Comparison of ENCODE assay signal across 21 cellular contexts in genomic region chr11:3010521-3011275, GRCh38. TPM values are rescaled to one million over a fixed set of nuclear protein-coding genes. Genes with fewer than 3 reads are reported as not detected.
DNase-seq lines count a peak whose midpoint lies in the region; ATAC-seq and TF ChIP-seq lines count a peak whose summit lies in the region.
"Had no signal": no experiment of that assay in that cellular context is flagged by ENCODE, and none has a peak within 500 bp of the region (broad histone marks: within the 10 kb centered on the region; RNA-seq: fewer than 3 reads in every experiment).

No MANE protein-coding gene starts in this region.

- peaks cover 94% of the 10 kb centered on the region for H3K4me1 Mint-ChIP-seq in activated CD8-positive, alpha-beta memory T cell treated with anti-CD3 and anti-CD28 coated beads, Interleukin-2, amount 10 ng/mL, durations not matched to agents 7 days and 5 days
- peaks cover 58% of the 10 kb centered on the region for H3K4me1 Mint-ChIP-seq in activated naive CD8-positive, alpha-beta T cell treated with anti-CD3 and anti-CD28 coated beads, Interleukin-2, amount 10 ng/mL, durations not matched to agents 7 days and 5 days

- peak overlapping the region; percentile 25 for H3K9ac ChIP-seq in NT2/D1 (ENCODE audit: insufficient read length, low read depth)

- TF ChIP-seq CTCF in osteoblast (IDR thresholded peaks at IDR 0.05; ENCODE audit: extremely low read depth, low read depth, low read length) (no peak), adrenal gland (IDR thresholded peaks at IDR 0.05) (no peak)

- no peaks in the 10 kb centered on the region for H3K9me3 Mint-ChIP-seq in activated CD8-positive, alpha-beta memory T cell treated with anti-CD3 and anti-CD28 coated beads, Interleukin-2, amount 10 ng/mL, durations not matched to agents 7 days and 5 days (ENCODE audit: low read depth)
- H3K9me3 Mint-ChIP-seq in activated naive CD8-positive, alpha-beta T cell treated with anti-CD3 and anti-CD28 coated beads, Interleukin-2, amount 10 ng/mL, durations not matched to agents 7 days and 5 days, result no peaks in the 10 kb centered on the region
- H3K9me3 Mint-ChIP-seq: IgD-negative memory B cell had no signal

- no peak overlapping the region for H3K4me3 Mint-ChIP-seq in activated CD8-positive, alpha-beta memory T cell treated with anti-CD3 and anti-CD28 coated beads, Interleukin-2, amount 10 ng/mL, durations not matched to agents 7 days and 5 days
- H3K4me3 Mint-ChIP-seq in activated naive CD8-positive, alpha-beta T cell treated with anti-CD3 and anti-CD28 coated beads, Interleukin-2, amount 10 ng/mL, durations not matched to agents 7 days and 5 days, result peak overlapping the region; percentile 6
- H3K4me3 Mint-ChIP-seq: IgD-negative memory B cell had no signal

- H3K79me2 ChIP-seq in osteoblast (ENCODE audit: insufficient read depth, low read length), result no peaks in the 10 kb centered on the region

- intact Hi-C loops in adrenal gland (cut with DNase I), result no loop called here

- H2AFZ ChIP-seq in osteoblast (ENCODE audit: low read length), result no peak overlapping the region

- TF ChIP-seq POLR2A in adrenal gland (IDR thresholded peaks at IDR 0.05), result no peak

- CTCF ChIA-PET in activated CD8-positive, alpha-beta memory T cell treated with anti-CD3 and anti-CD28 coated beads, Interleukin-2, amount 10 ng/mL, durations not matched to agents 7 days and 5 days (lab: Charles Lee), result interaction anchor here (2.1 kb wide), 1 partner anchor 21 kb away, joined by 6 read pairs; no protein-coding TSS in a partner anchor

- no peak overlapping the region for H3K4me3 ChIP-seq in NT2/D1 (ENCODE audit: insufficient read length, low read depth)
- H3K4me3 ChIP-seq in osteoblast (ENCODE audit: insufficient read depth, low read length), result no peak overlapping the region
- H3K4me3 ChIP-seq in adrenal gland, result no peak overlapping the region
- H3K4me3 ChIP-seq: mucosa of descending colon, ovary, transverse colon had no signal

- no peaks in the 10 kb centered on the region for H3K27me3 Mint-ChIP-seq in activated CD8-positive, alpha-beta memory T cell treated with anti-CD3 and anti-CD28 coated beads, Interleukin-2, amount 10 ng/mL, durations not matched to agents 7 days and 5 days
- no peaks in the 10 kb centered on the region for H3K27me3 Mint-ChIP-seq in activated naive CD8-positive, alpha-beta T cell treated with anti-CD3 and anti-CD28 coated beads, Interleukin-2, amount 10 ng/mL, durations not matched to agents 7 days and 5 days
- H3K27me3 Mint-ChIP-seq: IgD-negative memory B cell had no signal

- DNase-seq in activated CD8-positive, alpha-beta memory T cell treated with anti-CD3 and anti-CD28 coated beads, Interleukin-2, amount 10 ng/mL, durations not matched to agents 7 days and 5 days, result peak; percentile 50
- no peak for DNase-seq in activated CD8-positive, alpha-beta memory T cell treated with anti-CD3 and anti-CD28 coated beads for 24 hours
- DNase-seq in NT2/D1 (ENCODE audit: low read depth, low spot score), result no peak
- no peak for DNase-seq in activated naive CD8-positive, alpha-beta T cell treated with anti-CD3 and anti-CD28 coated beads, Interleukin-2, amount 10 ng/mL, durations not matched to agents 7 days and 5 days
- DNase-seq in osteoblast (ENCODE audit: insufficient read length, low spot score, missing footprints), result peak; percentile 54
- no peak for DNase-seq in adrenal gland
- no peak for DNase-seq in NCI-H345 treated with DMSO at 0.1 percent for 48 hours (lab: John Stamatoyannopoulos, UW; ENCODE audit: unreplicated experiment)
- DNase-seq in SIG-M5 (lab: John Stamatoyannopoulos, UW), result no peak
- DNase-seq: COR-L47; effector CD8-positive, alpha-beta T cell; hippocampal formation; left cardiac atrium; NCI-H1105 treated with DMSO at 0.1 percent for 48 hours; NK-92 treated with Interleukin-12 subunit alpha and Interleukin-12 subunit beta, amount 100 ng/mL, for 24 hours; SHP77; stimulated activated CD4-positive, alpha-beta T cell treated with anti-CD3 and anti-CD28 coated beads, Interleukin-4, amount 100 ng/mL, for 24 hours; T1000; transverse colon had no signal

- 90 to 96% (median 92%) methylated on average over 10 to 13 of the region's 13 CpGs for WGBS in adrenal gland, 4 donors

- H3K4me1 ChIP-seq in NT2/D1 (ENCODE audit: insufficient read depth, insufficient read length), result peaks cover 6% of the 10 kb centered on the region
- H3K4me1 ChIP-seq in osteoblast (ENCODE audit: insufficient read depth, low read length), result peaks cover 6% of the 10 kb centered on the region
- no peaks in the 10 kb centered on the region for H3K4me1 ChIP-seq in adrenal gland (replicated peaks in 1 of 2)
- H3K4me1 ChIP-seq: transverse colon had no signal

- POLR2A ChIA-PET in activated naive CD8-positive, alpha-beta T cell treated with anti-CD3 and anti-CD28 coated beads, Interleukin-2, amount 10 ng/mL, durations not matched to agents 7 days and 5 days (lab: Charles Lee), result interaction anchor here (12.0 kb wide), 1 partner anchor 19 kb away, joined by 303 read pairs; the partner anchor contains the start of gene NAP1L4

- no peak overlapping the region for H3K27ac ChIP-seq in osteoblast (ENCODE audit: low read depth, low read length)
- H3K27ac ChIP-seq in adrenal gland, result no peak overlapping the region
- H3K27ac ChIP-seq: ovary, transverse colon had no signal

- peaks cover 81% of the 10 kb centered on the region for H3K36me3 ChIP-seq in NT2/D1 (ENCODE audit: insufficient read depth, insufficient read length, low read length)
- H3K36me3 ChIP-seq in osteoblast (ENCODE audit: insufficient read depth, low read length), result peaks cover 74% of the 10 kb centered on the region
- H3K36me3 ChIP-seq in adrenal gland (replicated peaks in 1 of 2), result peaks cover 0 to 69% of the 10 kb centered on the region in 2 donors
- H3K36me3 ChIP-seq: ovary had no signal

- peaks cover 53% of the 10 kb centered on the region for H3K36me3 Mint-ChIP-seq in activated CD8-positive, alpha-beta memory T cell treated with anti-CD3 and anti-CD28 coated beads, Interleukin-2, amount 10 ng/mL, durations not matched to agents 7 days and 5 days
- peaks cover 19% of the 10 kb centered on the region for H3K36me3 Mint-ChIP-seq in activated naive CD8-positive, alpha-beta T cell treated with anti-CD3 and anti-CD28 coated beads, Interleukin-2, amount 10 ng/mL, durations not matched to agents 7 days and 5 days

- no peak for ATAC-seq in activated CD8-positive, alpha-beta memory T cell treated with anti-CD3 and anti-CD28 coated beads, Interleukin-2, amount 10 ng/mL, durations not matched to agents 7 days and 5 days
- ATAC-seq in activated naive CD8-positive, alpha-beta T cell treated with anti-CD3 and anti-CD28 coated beads, Interleukin-2, amount 10 ng/mL, durations not matched to agents 7 days and 5 days (ENCODE audit: low read depth), result no peak
- ATAC-seq: mucosa of descending colon had no signal

- peaks cover 14% of the 10 kb centered on the region for H4K20me1 ChIP-seq in osteoblast (ENCODE audit: insufficient read depth, low read length)

- H3K27me3 ChIP-seq in NT2/D1 (ENCODE audit: insufficient read depth, insufficient read length) (no peaks in the 10 kb centered on the region), osteoblast (ENCODE audit: insufficient read depth, low read length) (no peaks in the 10 kb centered on the region), adrenal gland (no peaks in the 10 kb centered on the region)
- H3K27me3 ChIP-seq: ovary, transverse colon had no signal

- H3K9me3 ChIP-seq in NT2/D1 (ENCODE audit: insufficient read depth, low read length), result no peaks in the 10 kb centered on the region
- H3K9me3 ChIP-seq in osteoblast (ENCODE audit: low read depth, low read length), result no peaks in the 10 kb centered on the region
- no peaks in the 10 kb centered on the region for H3K9me3 ChIP-seq in adrenal gland (replicated peaks in 1 of 3)
- H3K9me3 ChIP-seq: mucosa of descending colon, ovary, transverse colon had no signal

- H3K27ac Mint-ChIP-seq in activated CD8-positive, alpha-beta memory T cell treated with anti-CD3 and anti-CD28 coated beads, Interleukin-2, amount 10 ng/mL, durations not matched to agents 7 days and 5 days, result peak overlapping the region; percentile 90
- peak overlapping the region; percentile 86 for H3K27ac Mint-ChIP-seq in activated naive CD8-positive, alpha-beta T cell treated with anti-CD3 and anti-CD28 coated beads, Interleukin-2, amount 10 ng/mL, durations not matched to agents 7 days and 5 days

- no peak overlapping the region for H3K4me2 ChIP-seq in osteoblast (ENCODE audit: insufficient read depth, low read length)

RNA-seq across cellular contexts. Expression of gene NAP1L4, which starts 18.6 kb away (rescaled TPM):
- 100 to 1,000 TPM; 347 to 389 TPM for total RNA-seq in activated CD8-positive, alpha-beta memory T cell treated with anti-CD3 and anti-CD28 coated beads, Interleukin-2, amount 10 ng/mL, durations not matched to agents 7 days and 5 days
- total RNA-seq in activated naive CD8-positive, alpha-beta T cell treated with anti-CD3 and anti-CD28 coated beads, Interleukin-2, amount 10 ng/mL, durations not matched to agents 7 days and 5 days, result 100 to 1,000 TPM; 346 to 363 TPM
- total RNA-seq in osteoblast (72.0 and 87.8 TPM in 2 replicates), adrenal gland (10 to 100 TPM; 39.7 to 94.9 (median 76.6) TPM)
- polyA plus RNA-seq in adrenal gland, result 100 to 1,000 TPM in 1 of 3 donors, 10 to 100 TPM in 2; 63.1 to 100 (median 80.3) TPM

RNA-seq across cellular contexts. Expression of gene CARS1, which starts 46.5 kb away (rescaled TPM):
- 100 to 1,000 TPM; 109 to 119 TPM for total RNA-seq in activated CD8-positive, alpha-beta memory T cell treated with anti-CD3 and anti-CD28 coated beads, Interleukin-2, amount 10 ng/mL, durations not matched to agents 7 days and 5 days
- 100 to 1,000 TPM; 100 to 111 TPM for total RNA-seq in activated naive CD8-positive, alpha-beta T cell treated with anti-CD3 and anti-CD28 coated beads, Interleukin-2, amount 10 ng/mL, durations not matched to agents 7 days and 5 days
- total RNA-seq in osteoblast, result 99.3 and 106 TPM in 2 replicates
- total RNA-seq in adrenal gland, result 10 to 100 TPM; 25.5 to 46.7 (median 30.0) TPM
- polyA plus RNA-seq in adrenal gland, result 10 to 100 TPM; 31.1 to 35.2 (median 32.5) TPM

Comparison
In these comparisons a context has a peak if more than half of its experiments do, and no peak if none do; other contexts are left out.
1. DNase-seq: peak in activated CD8-positive, alpha-beta memory T cell treated with anti-CD3 and anti-CD28 coated beads, Interleukin-2, amount 10 ng/mL, durations not matched to agents 7 days and 5 days (single experiment) and osteoblast (single experiment); none in activated CD8-positive, alpha-beta memory T cell treated with anti-CD3 and anti-CD28 coated beads for 24 hours (single experiment), NT2/D1 (single experiment), activated naive CD8-positive, alpha-beta T cell treated with anti-CD3 and anti-CD28 coated beads, Interleukin-2, amount 10 ng/mL, durations not matched to agents 7 days and 5 days (single experiment), adrenal gland (0 of 7), NCI-H345 treated with DMSO at 0.1 percent for 48 hours (single experiment) and SIG-M5 (single experiment).